8 cellular contexts compared by ENCODE assay signal in the genomic region with DNA sequence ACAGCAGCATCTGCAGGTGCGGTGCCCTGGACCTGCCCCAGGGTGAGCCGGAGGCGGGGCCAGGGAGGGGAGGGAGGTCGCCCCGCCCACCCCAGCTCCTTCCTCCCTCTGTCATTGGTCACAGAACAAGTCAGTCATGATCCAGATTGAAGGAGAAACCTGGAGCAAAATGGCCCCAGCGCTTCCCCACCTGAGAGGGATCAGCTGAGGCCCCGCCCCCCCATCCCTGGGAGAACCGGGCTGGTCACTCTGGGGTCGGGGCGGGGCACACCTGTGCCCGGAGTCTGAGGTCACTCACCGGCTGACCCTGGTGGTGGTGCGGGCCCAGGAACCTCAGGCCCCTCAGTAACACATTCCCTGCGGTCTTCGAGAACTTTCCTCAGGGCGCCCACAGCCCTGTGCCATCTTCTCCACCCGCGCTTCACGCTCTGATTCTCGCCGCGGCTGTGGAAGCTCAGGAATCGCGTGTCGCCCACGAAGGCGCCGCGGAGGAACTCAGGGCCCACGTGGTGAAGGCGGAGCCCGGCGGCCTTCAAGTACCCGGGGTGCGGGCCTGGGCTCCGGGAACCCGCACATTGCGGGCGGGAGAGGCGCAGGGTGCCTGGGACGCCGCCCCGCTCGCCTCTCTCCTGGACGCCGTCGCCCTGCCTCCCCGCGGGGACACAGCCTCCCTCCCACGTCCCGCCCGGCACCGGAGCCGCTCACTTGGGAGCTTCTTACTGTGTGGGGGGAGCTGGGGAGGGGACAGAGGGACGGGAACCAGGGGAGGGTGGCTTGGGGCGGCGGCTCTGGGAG. TPM values are rescaled to one million over a fixed set of nuclear protein-coding genes. Genes with fewer than 3 reads are reported as not detected.
DNase-seq lines count a peak whose midpoint lies in the region; ATAC-seq and TF ChIP-seq lines count a peak whose summit lies in the region.

No MANE protein-coding gene starts in this region.

- H3K36me3 ChIP-seq in naive thymus-derived CD4-positive, alpha-beta T cell (ENCODE audit: control insufficient read depth in 2 of 3, insufficient read depth in 3 of 3, low read length in 3 of 3): no peaks in the 10 kb centered on the region

- CTCF ChIA-PET in naive thymus-derived CD4-positive, alpha-beta T cell (lab: Charles Lee): no interaction called here

- peak; percentile 85 for ATAC-seq in central memory CD8-positive, alpha-beta T cell (replicated peaks; ENCODE audit: extremely low read depth, poor library complexity, severe bottlenecking)
- ATAC-seq in naive thymus-derived CD4-positive, alpha-beta T cell: peak; percentile 96
- peak; percentile 65 for ATAC-seq in stimulated activated naive CD8-positive, alpha-beta T cell treated with anti-CD3 and anti-CD28 coated beads, Interleukin-15, Interleukin-2, amounts not matched to agents 100 U/mL and 50 U/mL, for 24 hours
- no peak for ATAC-seq in GM21529 (IDR thresholded peaks at IDR 0.05; ENCODE audit: unreplicated experiment)
- ATAC-seq in GM18873 (IDR thresholded peaks at IDR 0.05; ENCODE audit: low FRiP score, unreplicated experiment): no peak

- peak overlapping the region; percentile 83 for H3K4me3 Mint-ChIP-seq in central memory CD8-positive, alpha-beta T cell
- peak overlapping the region; percentile 72 to 93 (median 88) for H3K4me3 Mint-ChIP-seq in naive thymus-derived CD4-positive, alpha-beta T cell

- H3K4me1 ChIP-seq in naive thymus-derived CD4-positive, alpha-beta T cell (ENCODE audit: control insufficient read depth in 2 of 2, insufficient read depth in 2 of 2, low read length in 2 of 2): peaks cover 0 to 5% of the 10 kb centered on the region in 2 donors

- H3K4me3 ChIP-seq in GM12864 (ENCODE audit: low read depth, low read length): peak overlapping the region; percentile 47
- H3K4me3 ChIP-seq in naive thymus-derived CD4-positive, alpha-beta T cell (ENCODE audit: low read length): peak overlapping the region; percentile 71

- H3K9me3 ChIP-seq in naive thymus-derived CD4-positive, alpha-beta T cell (ENCODE audit: control insufficient read depth in 2 of 3, low read length in 3 of 3): no peaks in the 10 kb centered on the region

- H3K27ac Mint-ChIP-seq in central memory CD8-positive, alpha-beta T cell (ENCODE audit: low read depth): peak overlapping the region; percentile 65
- peak overlapping the region in 7 of 9 donors; percentile 65 to 93 (median 82) for H3K27ac Mint-ChIP-seq in naive thymus-derived CD4-positive, alpha-beta T cell

- peaks cover 25% of the 10 kb centered on the region for H3K27me3 Mint-ChIP-seq in central memory CD8-positive, alpha-beta T cell
- H3K27me3 Mint-ChIP-seq in naive thymus-derived CD4-positive, alpha-beta T cell: peaks cover 0 to 50% (median 0%) of the 10 kb centered on the region in 5 donors

- TF ChIP-seq CTCF in GM12864 (IDR thresholded peaks at IDR 0.05; ENCODE audit: low read depth, low read length, missing control alignments): no peak

- H3K27me3 ChIP-seq in naive thymus-derived CD4-positive, alpha-beta T cell (ENCODE audit: control insufficient read depth in 2 of 2, insufficient read depth in 2 of 2, low read length in 2 of 2): peaks cover 0 to 3% of the 10 kb centered on the region in 2 donors

- peaks cover 1% of the 10 kb centered on the region for H3K36me3 Mint-ChIP-seq in central memory CD8-positive, alpha-beta T cell (ENCODE audit: insufficient read depth)
- no peaks in the 10 kb centered on the region for H3K36me3 Mint-ChIP-seq in naive thymus-derived CD4-positive, alpha-beta T cell

- H3K27ac ChIP-seq in naive thymus-derived CD4-positive, alpha-beta T cell (ENCODE audit: low read depth, low read length): peak overlapping the region; percentile 61

- peaks cover 6% of the 10 kb centered on the region for H3K4me1 Mint-ChIP-seq in central memory CD8-positive, alpha-beta T cell
- peaks cover 0 to 13% (median 0%) of the 10 kb centered on the region in 7 donors for H3K4me1 Mint-ChIP-seq in naive thymus-derived CD4-positive, alpha-beta T cell

- POLR2A ChIA-PET in naive thymus-derived CD4-positive, alpha-beta T cell (lab: Charles Lee): interaction anchor here (0.8 to 1.7 kb wide), 8 partner anchors 30 to 110 kb away, joined by 3 to 13 read pairs (median 4); a partner anchor contains a TSS

- intact Hi-C loops in naive thymus-derived CD4-positive, alpha-beta T cell (cut with micrococcal nuclease): loop anchor here in 1 of 2 donors (1.0 to 2.0 kb wide), 3 partner anchors 36 to 111 kb away; a partner anchor contains a TSS

- peak; percentile 36 for DNase-seq in GM12864 (ENCODE audit: low read depth)
- DNase-seq in T-helper 9 cell: peak; percentile 59
- peak; percentile 39 to 57 for DNase-seq in central memory CD8-positive, alpha-beta T cell (ENCODE audit: low spot score in 2 of 2)
- DNase-seq in naive thymus-derived CD4-positive, alpha-beta T cell: peak; percentile 24 to 84 (median 68)
- peak; percentile 60 for DNase-seq in stimulated activated naive CD8-positive, alpha-beta T cell treated with anti-CD3 and anti-CD28 coated beads, Interleukin-15, Interleukin-2, amounts not matched to agents 100 U/mL and 50 U/mL, for 24 hours
- no peak for DNase-seq in MV-4-11 (lab: John Stamatoyannopoulos, UW)

- H3K9me3 Mint-ChIP-seq in central memory CD8-positive, alpha-beta T cell: no peaks in the 10 kb centered on the region
- no peaks in the 10 kb centered on the region for H3K9me3 Mint-ChIP-seq in naive thymus-derived CD4-positive, alpha-beta T cell

RNA-seq across cellular contexts. Expression of a gene that starts 36.4 kb away (rescaled TPM):
- total RNA-seq in naive thymus-derived CD4-positive, alpha-beta T cell: 1,000 to 10,000 TPM; 1,349 to 2,513 (median 1,489) TPM
- polyA plus RNA-seq in naive thymus-derived CD4-positive, alpha-beta T cell: 1,000 to 10,000 TPM; 2,614 to 2,874 TPM

RNA-seq across cellular contexts. Expression of a gene that starts 48.7 kb away (rescaled TPM):
- 1,000 to 10,000 TPM; 5,136 to 7,364 (median 5,516) TPM for total RNA-seq in naive thymus-derived CD4-positive, alpha-beta T cell
- polyA plus RNA-seq in naive thymus-derived CD4-positive, alpha-beta T cell: 1,000 to 10,000 TPM; 5,467 to 7,459 TPM

Comparison
In these comparisons a context has a peak if more than half of its experiments do, and no peak if none do; other contexts are left out.
1. ATAC-seq: peak in central memory CD8-positive, alpha-beta T cell (single experiment), naive thymus-derived CD4-positive, alpha-beta T cell (single experiment) and stimulated activated naive CD8-positive, alpha-beta T cell treated with anti-CD3 and anti-CD28 coated beads, Interleukin-15, Interleukin-2, amounts not matched to agents 100 U/mL and 50 U/mL, for 24 hours (single experiment); none in GM21529 (single experiment) and GM18873 (single experiment).